Comparison of ENCODE assay signal across 18 cellular contexts in genomic region chr4:6020633-6021032, GRCh38. TPM values are rescaled to one million over a fixed set of nuclear protein-coding genes. Genes with fewer than 3 reads are reported as not detected.
DNase-seq lines count a peak whose midpoint lies in the region; ATAC-seq and TF ChIP-seq lines count a peak whose summit lies in the region.
"Had no signal": no experiment of that assay in that cellular context is flagged by ENCODE, and none has a peak within 500 bp of the region (broad histone marks: within the 10 kb centered on the region; RNA-seq: fewer than 3 reads in every experiment).

No MANE protein-coding gene starts in this region.

- H3K4me1 Mint-ChIP-seq in activated CD8-positive, alpha-beta T cell treated with anti-CD3 and anti-CD28 coated beads for 36 hours (ENCODE audit: low read depth) = no peaks in the 10 kb centered on the region
- H3K4me1 Mint-ChIP-seq: CD14-positive monocyte had no signal

- H3K27me3 Mint-ChIP-seq in activated CD8-positive, alpha-beta T cell treated with anti-CD3 and anti-CD28 coated beads for 36 hours = peaks cover 8% of the 10 kb centered on the region
- H3K27me3 Mint-ChIP-seq: IgD-negative memory B cell had no signal

- H3K27ac ChIP-seq in caudate nucleus (ENCODE audit: low read depth, low read length) (peak overlapping the region; percentile 48), mesendoderm (ENCODE audit: low read depth, low read length) (no peak overlapping the region), upper lobe of right lung (no peak overlapping the region)

- no peak overlapping the region for H2BK15ac ChIP-seq in mesendoderm (replicated peaks; ENCODE audit: low read depth)

- no peak overlapping the region for H3K9ac ChIP-seq in mesendoderm (ENCODE audit: low read length)

- no peaks in the 10 kb centered on the region for H3K36me3 Mint-ChIP-seq in activated CD8-positive, alpha-beta T cell treated with anti-CD3 and anti-CD28 coated beads for 36 hours (ENCODE audit: low read depth)
- H3K36me3 Mint-ChIP-seq: CD14-positive monocyte; CD8-positive, alpha-beta T cell had no signal

- H2AK5ac ChIP-seq in mesendoderm (ENCODE audit: low read length) = no peak overlapping the region

- H3K4me3 Mint-ChIP-seq in activated CD8-positive, alpha-beta T cell treated with anti-CD3 and anti-CD28 coated beads for 36 hours = no peak overlapping the region
- H3K4me3 Mint-ChIP-seq: CD14-positive monocyte; CD8-positive, alpha-beta T cell; GM23338; IgD-negative memory B cell had no signal

- peak; percentile 37 for DNase-seq in ELF-1 (ENCODE audit: low read depth, low spot score)
- DNase-seq in caudate nucleus (lab: John Stamatoyannopoulos, UW) = peak in 31 of 61 donors; percentile 5 to 80 (median 37)
- DNase-seq in mesendoderm = no peak
- DNase-seq in upper lobe of right lung = no peak
- no peak for DNase-seq in activated CD8-positive, alpha-beta T cell treated with anti-CD3 and anti-CD28 coated beads for 36 hours
- DNase-seq: CD8-positive, alpha-beta T cell; COR-L47; DMS153 had no signal

- TF ChIP-seq CTCF in upper lobe of right lung (IDR thresholded peaks at IDR 0.05) = no peak
- no peak for TF ChIP-seq CTCF in activated CD8-positive, alpha-beta T cell treated with anti-CD3 and anti-CD28 coated beads for 36 hours (IDR thresholded peaks at IDR 0.05)

- H4K8ac ChIP-seq in mesendoderm (ENCODE audit: low read depth, low read length) = no peak overlapping the region

- CTCF ChIA-PET in activated CD8-positive, alpha-beta T cell treated with anti-CD3 and anti-CD28 coated beads for 36 hours (lab: Charles Lee) = interaction anchor here (0.6 to 2.5 kb wide), 7 partner anchors 11 to 307 kb away, joined by 3 to 8 read pairs (median 4); no protein-coding TSS in a partner anchor

- no peaks in the 10 kb centered on the region for H3K9me3 Mint-ChIP-seq in activated CD8-positive, alpha-beta T cell treated with anti-CD3 and anti-CD28 coated beads for 36 hours
- H3K9me3 Mint-ChIP-seq: CD14-positive monocyte; CD8-positive, alpha-beta T cell; GM23338 had no signal

- no peak overlapping the region for H3K23ac ChIP-seq in mesendoderm (ENCODE audit: low read length)

- POLR2A ChIA-PET in activated CD8-positive, alpha-beta T cell treated with anti-CD3 and anti-CD28 coated beads for 36 hours (lab: Charles Lee) = no interaction called here

- no peaks in the 10 kb centered on the region for H3K36me3 ChIP-seq in mesendoderm (ENCODE audit: control insufficient read depth, insufficient read depth, low read length)
- H3K36me3 ChIP-seq in upper lobe of right lung = no peaks in the 10 kb centered on the region

- no peak overlapping the region for H3K4ac ChIP-seq in mesendoderm (ENCODE audit: low read depth, low read length)

- intact Hi-C loops in upper lobe of right lung (cut with DNase I) = no loop called here
- intact Hi-C loops in activated CD8-positive, alpha-beta T cell treated with anti-CD3 and anti-CD28 coated beads for 36 hours (cut with micrococcal nuclease) = no loop called here

- peak overlapping the region; percentile 32 for H3K56ac ChIP-seq in mesendoderm (ENCODE audit: low read length)

- H3K18ac ChIP-seq in mesendoderm (ENCODE audit: low read length) = no peak overlapping the region

- H3K79me2 ChIP-seq in mesendoderm (ENCODE audit: control insufficient read depth, insufficient read depth, low read length) = no peaks in the 10 kb centered on the region

- H2BK120ac ChIP-seq in mesendoderm (ENCODE audit: low read depth, low read length) = no peak overlapping the region

- no peak overlapping the region for H3K4me3 ChIP-seq in mesendoderm (ENCODE audit: low read length)
- no peak overlapping the region for H3K4me3 ChIP-seq in upper lobe of right lung
- H3K4me3 ChIP-seq: GM12878, GM23338 had no signal

- H3K79me1 ChIP-seq in mesendoderm (ENCODE audit: low read length) = no peaks in the 10 kb centered on the region

- H3K27ac Mint-ChIP-seq in activated CD8-positive, alpha-beta T cell treated with anti-CD3 and anti-CD28 coated beads for 36 hours = no peak overlapping the region
- H3K27ac Mint-ChIP-seq: CD8-positive, alpha-beta T cell; GM23338; IgD-negative memory B cell had no signal

- no peaks in the 10 kb centered on the region for H3K27me3 ChIP-seq in mesendoderm (ENCODE audit: insufficient read depth, low read length, poor library complexity)
- H3K27me3 ChIP-seq in upper lobe of right lung = peaks cover 28% of the 10 kb centered on the region

- ATAC-seq in GM21825 (IDR thresholded peaks at IDR 0.05; ENCODE audit: unreplicated experiment) (no peak), upper lobe of right lung (no peak)
- no peak for ATAC-seq in activated CD8-positive, alpha-beta T cell treated with anti-CD3 and anti-CD28 coated beads for 36 hours
- ATAC-seq: CD8-positive, alpha-beta T cell had no signal

- H3K9me3 ChIP-seq in upper lobe of right lung = no peaks in the 10 kb centered on the region

- no CpG with 5 or more reads among the region's 8 CpGs for WGBS in mesendoderm (ENCODE audit: extremely low coverage, insufficient coverage, low lambda C conversion rate)

- H3K4me1 ChIP-seq in mesendoderm (ENCODE audit: control insufficient read depth, low read depth, low read length) (peaks cover 1% of the 10 kb centered on the region), upper lobe of right lung (no peaks in the 10 kb centered on the region)

- no peak overlapping the region for H4K5ac ChIP-seq in mesendoderm (ENCODE audit: low read length)

- H3K4me2 ChIP-seq in mesendoderm (ENCODE audit: low read length) = no peak overlapping the region
- H3K4me2 ChIP-seq: GM23338 had no signal

- no peak overlapping the region for H2BK5ac ChIP-seq in mesendoderm (ENCODE audit: low read length)

RNA-seq across cellular contexts. Expression of gene C4orf50, which starts 2.4 kb away (rescaled TPM):
- polyA plus RNA-seq in mesendoderm (2013, experiment 1 of 2) = 0.15 TPM
- 0.15 TPM for polyA plus RNA-seq in mesendoderm (2013, experiment 2 of 2)
- total RNA-seq in upper lobe of right lung = 0.12 TPM
- under 1 TPM; 0.07 TPM for total RNA-seq in activated CD8-positive, alpha-beta T cell treated with anti-CD3 and anti-CD28 coated beads for 36 hours
- total RNA-seq: A673, Daoy, G401, HT1080 had no signal
- polyA plus RNA-seq: BJ, CD14-positive monocyte, IgD-negative memory B cell had no signal

Comparison
In these comparisons a context has a peak if more than half of its experiments do, and no peak if none do; other contexts are left out.
1. DNase-seq: peak in ELF-1 (single experiment) and caudate nucleus (31 of 61); none in mesendoderm (single experiment), upper lobe of right lung (single experiment) and activated CD8-positive, alpha-beta T cell treated with anti-CD3 and anti-CD28 coated beads for 36 hours (single experiment).